Comparison of ENCODE assay signal across 2 cellular contexts in the genomic region with DNA sequence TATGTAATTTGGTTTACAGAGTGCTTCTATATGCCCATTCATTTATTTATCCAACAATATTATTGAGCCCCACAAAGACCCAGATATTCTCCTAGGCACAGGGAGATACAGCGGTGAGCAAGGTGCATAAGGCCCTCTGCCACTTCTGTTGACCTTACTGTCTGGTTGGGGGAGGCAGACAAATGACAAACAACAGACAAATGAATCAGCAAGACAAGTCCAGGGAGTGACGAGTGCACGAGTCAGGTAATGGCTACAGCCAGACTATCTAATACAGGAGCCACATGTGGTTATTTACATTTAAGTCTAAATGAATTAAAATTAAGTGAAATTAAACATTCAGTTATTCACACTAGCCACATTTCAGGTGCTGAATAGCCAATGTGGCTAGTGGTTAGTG.
A peak's percentile ranks its signal among the peaks of the same experiment; 100 is the strongest.
TF ChIP-seq lines count a peak whose summit lies in the region.

No MANE protein-coding gene starts in this region.

TF ChIP-seq in A549, 52 proteins besides CTCF, POLR2A, EP300 and RAD21 (continued from another document):
- TF ChIP-seq CHD2 (IDR thresholded peaks at IDR 0.05; ENCODE audit: low read length, partially characterized antibody): no peak
- TF ChIP-seq EHF (CRISPR knock-in tag; IDR thresholded peaks at IDR 0.05): no peak
- no peak for TF ChIP-seq RCOR1 (IDR thresholded peaks at IDR 0.05; ENCODE audit: low read depth, low read length)
- TF ChIP-seq, protein P1, sequence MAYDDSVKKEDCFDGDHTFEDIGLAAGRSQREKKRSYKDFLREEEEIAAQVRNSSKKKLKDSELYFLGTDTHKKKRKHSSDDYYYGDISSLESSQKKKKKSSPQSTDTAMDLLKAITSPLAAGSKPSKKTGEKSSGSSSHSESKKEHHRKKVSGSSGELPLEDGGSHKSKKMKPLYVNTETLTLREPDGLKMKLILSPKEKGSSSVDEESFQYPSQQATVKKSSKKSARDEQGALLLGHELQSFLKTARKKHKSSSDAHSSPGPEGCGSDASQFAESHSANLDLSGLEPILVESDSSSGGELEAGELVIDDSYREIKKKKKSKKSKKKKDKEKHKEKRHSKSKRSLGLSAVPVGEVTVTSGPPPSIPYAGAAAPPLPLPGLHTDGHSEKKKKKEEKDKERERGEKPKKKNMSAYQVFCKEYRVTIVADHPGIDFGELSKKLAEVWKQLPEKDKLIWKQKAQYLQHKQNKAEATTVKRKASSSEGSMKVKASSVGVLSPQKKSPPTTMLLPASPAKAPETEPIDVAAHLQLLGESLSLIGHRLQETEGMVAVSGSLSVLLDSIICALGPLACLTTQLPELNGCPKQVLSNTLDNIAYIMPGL (CRISPR knock-in tag; IDR thresholded peaks at IDR 0.05; ENCODE audit: borderline replicate concordance): no peak
- TF ChIP-seq, protein P2, sequence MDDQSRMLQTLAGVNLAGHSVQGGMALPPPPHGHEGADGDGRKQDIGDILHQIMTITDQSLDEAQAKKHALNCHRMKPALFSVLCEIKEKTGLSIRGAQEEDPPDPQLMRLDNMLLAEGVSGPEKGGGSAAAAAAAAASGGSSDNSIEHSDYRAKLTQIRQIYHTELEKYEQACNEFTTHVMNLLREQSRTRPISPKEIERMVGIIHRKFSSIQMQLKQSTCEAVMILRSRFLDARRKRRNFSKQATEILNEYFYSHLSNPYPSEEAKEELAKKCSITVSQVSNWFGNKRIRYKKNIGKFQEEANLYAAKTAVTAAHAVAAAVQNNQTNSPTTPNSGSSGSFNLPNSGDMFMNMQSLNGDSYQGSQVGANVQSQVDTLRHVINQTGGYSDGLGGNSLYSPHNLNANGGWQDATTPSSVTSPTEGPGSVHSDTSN (IDR thresholded peaks at IDR 0.05): no peak
- no peak for TF ChIP-seq PHF8 (IDR thresholded peaks at IDR 0.05; ENCODE audit: borderline replicate concordance, low read depth)
- no peak for TF ChIP-seq NFE2L2 (conservative IDR thresholded peaks at IDR 0.05; ENCODE audit: low read length)
- TF ChIP-seq CBX2 (IDR thresholded peaks at IDR 0.05; ENCODE audit: borderline replicate concordance, low read depth): no peak
- TF ChIP-seq BCL3 (IDR thresholded peaks at IDR 0.05): no peak
- no peak for TF ChIP-seq CBX8 (IDR thresholded peaks at IDR 0.05)
- no peak for TF ChIP-seq SREBF2 (IDR thresholded peaks at IDR 0.05)
- TF ChIP-seq CEBPB (IDR thresholded peaks at IDR 0.05): no peak
- no peak for TF ChIP-seq NR3C1 (IDR thresholded peaks at IDR 0.05)
- TF ChIP-seq, protein P3, sequence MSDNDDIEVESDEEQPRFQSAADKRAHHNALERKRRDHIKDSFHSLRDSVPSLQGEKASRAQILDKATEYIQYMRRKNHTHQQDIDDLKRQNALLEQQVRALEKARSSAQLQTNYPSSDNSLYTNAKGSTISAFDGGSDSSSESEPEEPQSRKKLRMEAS (IDR thresholded peaks at IDR 0.05): peak; percentile 64
- TF ChIP-seq HOXB13 (CRISPR knock-in tag; IDR thresholded peaks at IDR 0.05; ENCODE audit: low read depth): no peak
- peak; percentile 56 for TF ChIP-seq JUNB (IDR thresholded peaks at IDR 0.05)
- peak; percentile 49; the same call in 1 of the 2 replicates for TF ChIP-seq GATA3 (IDR thresholded peaks at IDR 0.05; ENCODE audit: borderline replicate concordance)
- TF ChIP-seq KDM5A (IDR thresholded peaks at IDR 0.05): no peak
- TF ChIP-seq RFX5 (IDR thresholded peaks at IDR 0.05): no peak
- no peak for TF ChIP-seq HDAC2 (IDR thresholded peaks at IDR 0.05)
- no peak for TF ChIP-seq FOSL2 (IDR thresholded peaks at IDR 0.05)
- peak; percentile 73 for TF ChIP-seq FOSL2 (CRISPR knock-in tag; IDR thresholded peaks at IDR 0.05)

TF ChIP-seq in endothelial cell of umbilical vein, 7 proteins besides CTCF, POLR2A, EP300 and RAD21 (continued from another document):
- TF ChIP-seq, protein P3 (IDR thresholded peaks at IDR 0.05; ENCODE audit: insufficient read depth, insufficient read length): no peak
